23 cellular contexts compared by ENCODE assay signal in the genomic region with DNA sequence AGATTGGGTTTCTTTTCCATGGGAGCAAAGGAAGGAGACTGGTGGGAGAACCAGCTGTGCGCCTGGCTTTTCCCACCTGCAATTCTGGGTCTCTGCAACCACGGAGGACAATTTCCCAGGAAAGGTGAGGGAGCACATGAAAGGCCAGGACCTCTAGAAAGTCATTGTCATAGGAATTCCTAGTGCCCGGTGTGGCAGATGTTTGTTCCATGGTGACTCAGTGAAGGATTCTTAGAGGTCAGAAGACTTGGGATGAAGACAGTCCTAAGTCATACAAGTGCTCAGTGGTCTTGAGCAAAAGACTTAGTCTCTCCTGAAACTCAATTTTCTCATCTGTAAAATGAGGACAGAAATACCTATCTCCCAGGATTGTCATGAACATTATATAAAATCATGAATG. TPM values are rescaled to one million over a fixed set of nuclear protein-coding genes. Genes with fewer than 3 reads are reported as not detected.
"Had no signal": no experiment of that assay in that cellular context is flagged by ENCODE, and none has a peak within 500 bp of the region (broad histone marks: within the 10 kb centered on the region; RNA-seq: fewer than 3 reads in every experiment).

No MANE protein-coding gene starts in this region.

- H3K27ac ChIP-seq: dorsolateral prefrontal cortex, foreskin keratinocyte, gastroesophageal sphincter, heart right ventricle, left lung, parathyroid adenoma, stomach, thyroid gland, vagina had no signal

- H3K4me1 ChIP-seq: foreskin keratinocyte, gastroesophageal sphincter, heart right ventricle, left lung, parathyroid adenoma, stomach, thyroid gland, vagina had no signal

- H3K36me3 ChIP-seq: gastroesophageal sphincter, heart right ventricle, left lung, stomach, thyroid gland, vagina had no signal

- H3K4me3 ChIP-seq: dorsolateral prefrontal cortex, gastroesophageal sphincter, heart right ventricle, left lung, mucosa of descending colon, stomach, thyroid gland, vagina had no signal

- DNase-seq: dorsolateral prefrontal cortex; effector CD4-positive, alpha-beta T cell; foreskin keratinocyte; heart right ventricle; hippocampal formation; left cardiac atrium; left lung; mesenchymal stem cell; mucosa of descending colon; naive B cell; stimulated activated CD4-positive, alpha-beta T cell treated with anti-CD3 and anti-CD28 coated beads, Interleukin-2, amount 100 ng/mL, for 24 hours; stimulated activated CD4-positive, alpha-beta T cell treated with anti-CD3 and anti-CD28 coated beads, Interleukin-4, amount 100 ng/mL, for 24 hours; stimulated activated naive CD4-positive, alpha-beta T cell treated with Interleukin-2 at 50 U/mL for 16 hours; stomach; thyroid gland had no signal

- H3K9me3 ChIP-seq: gastroesophageal sphincter, heart right ventricle, left lung, mucosa of descending colon, stomach, thyroid gland, vagina had no signal

- H3K27me3 ChIP-seq: thyroid gland, vagina had no signal

RNA-seq across cellular contexts. Expression of gene KCNA5, which starts 51.3 kb away (rescaled TPM):
- total RNA-seq: fibroblast of lung; foreskin keratinocyte; lung microvascular endothelial cell; natural killer cell treated with Interleukin-12 subunit alpha and Interleukin-12 subunit beta and Interleukin-15 and Interleukin-18, amount 100 ng/mL, for 72 hours; neural crest cell; osteoblast; vagina had no signal
